In genomic region chr11:114140826-114141225, GRCh38 we compare ENCODE assay signal across 15 cellular contexts.
DNase-seq lines count a peak whose midpoint lies in the region; ATAC-seq and TF ChIP-seq lines count a peak whose summit lies in the region.
"Had no signal": no experiment of that assay in that cellular context is flagged by ENCODE, and none has a peak within 500 bp of the region (broad histone marks: within the 10 kb centered on the region; RNA-seq: fewer than 3 reads in every experiment).

No MANE protein-coding gene starts in this region.

- no peak overlapping the region for H3K4me3 ChIP-seq in A673 (ENCODE audit: low read depth, low read length, poor library complexity, severe bottlenecking)
- no peak overlapping the region for H3K4me3 ChIP-seq in gastroesophageal sphincter
- H3K4me3 ChIP-seq in stomach smooth muscle (ENCODE audit: low read length in 2 of 2) = no peak overlapping the region
- no peak overlapping the region for H3K4me3 ChIP-seq in lower lobe of right lung
- H3K4me3 ChIP-seq: HAP-1 had no signal

- CTCF ChIA-PET in A673 (lab: Charles Lee) (no interaction called here), RWPE1 (lab: Yijun Ruan, JAX) (no interaction called here)

- TF ChIP-seq EP300 in gastroesophageal sphincter (IDR thresholded peaks at IDR 0.05) = no peak

- 74 to 97% methylated on average over 9 of the region's 13 CpGs for WGBS in gastroesophageal sphincter (ENCODE audit: low coverage in 1 of 2), 2 donors

- no peak for ATAC-seq in gastroesophageal sphincter
- no peak for ATAC-seq in lower lobe of right lung
- no peak for ATAC-seq in HG03175 (IDR thresholded peaks at IDR 0.05; ENCODE audit: unreplicated experiment)
- ATAC-seq: PC-3 had no signal

- H3K27me3 ChIP-seq in A673 (replicated peaks; ENCODE audit: insufficient read depth, low read depth, low read length, poor library complexity) (no peaks in the 10 kb centered on the region), gastroesophageal sphincter (no peaks in the 10 kb centered on the region), stomach smooth muscle (ENCODE audit: control insufficient read depth in 1 of 2, insufficient read depth in 2 of 2, low read length in 2 of 2) (no peaks in the 10 kb centered on the region), lower lobe of right lung (ENCODE audit: low read depth) (no peaks in the 10 kb centered on the region)

- TF ChIP-seq CTCF in A673 (conservative IDR thresholded peaks at IDR 0.05; ENCODE audit: low read depth, low read length) (no peak), RWPE1 (conservative IDR thresholded peaks at IDR 0.05; ENCODE audit: low read depth) (no peak), gastroesophageal sphincter (IDR thresholded peaks at IDR 0.05) (no peak), lower lobe of right lung (IDR thresholded peaks at IDR 0.05) (no peak)

- no peak overlapping the region for H3K9ac ChIP-seq in stomach smooth muscle (ENCODE audit: low read length in 2 of 2)

- peaks cover 97% of the 10 kb centered on the region for H3K4me1 ChIP-seq in A673 (ENCODE audit: insufficient read depth, low read length, poor library complexity, severe bottlenecking)
- peaks cover 42 to 100% (median 82%) of the 10 kb centered on the region in 3 donors for H3K4me1 ChIP-seq in gastroesophageal sphincter
- H3K4me1 ChIP-seq in stomach smooth muscle (ENCODE audit: control insufficient read depth, insufficient read depth, low read length) = peaks cover 59% of the 10 kb centered on the region
- peaks cover 87% of the 10 kb centered on the region for H3K4me1 ChIP-seq in lower lobe of right lung
- H3K4me1 ChIP-seq: HAP-1 had no signal

- H3K36me3 ChIP-seq in A673 (ENCODE audit: insufficient read depth, low read length, poor library complexity, severe bottlenecking) (no peaks in the 10 kb centered on the region), gastroesophageal sphincter (peaks cover 0 to 70% of the 10 kb centered on the region in 2 donors), stomach smooth muscle (ENCODE audit: control insufficient read depth in 2 of 2, insufficient read depth in 2 of 2, low read length in 2 of 2) (peaks cover 0 to 5% of the 10 kb centered on the region in 2 donors), lower lobe of right lung (peaks cover 27% of the 10 kb centered on the region)
- H3K36me3 ChIP-seq: HAP-1 had no signal

- POLR2A ChIA-PET in A673 (lab: Charles Lee; ENCODE audit: low non-redundant PET) (no interaction called here), RWPE1 (lab: Yijun Ruan, JAX; ENCODE audit: low non-redundant PET) (no interaction called here)

- TF ChIP-seq POLR2A in gastroesophageal sphincter (IDR thresholded peaks at IDR 0.05) = no peak

- no TSS peak for BruUV-seq in A673 (replicated peaks; lab: Mats Ljungman, UMichigan)

- H3K27ac ChIP-seq in A673 (ENCODE audit: low read depth, low read length, poor library complexity, severe bottlenecking) = peak overlapping the region; percentile 91
- peak overlapping the region; percentile 26; the same call in 1 of the 2 replicates for H3K27ac ChIP-seq in RWPE1
- peak overlapping the region in 3 of 4 donors; percentile 67 to 99 (median 78) for H3K27ac ChIP-seq in gastroesophageal sphincter
- peak overlapping the region; percentile 2 for H3K27ac ChIP-seq in stomach smooth muscle (ENCODE audit: low read length)
- no peak overlapping the region for H3K27ac ChIP-seq in lower lobe of right lung

- H3K9me3 ChIP-seq in A673 (ENCODE audit: low read depth, low read length, poor library complexity, severe bottlenecking) (no peaks in the 10 kb centered on the region), gastroesophageal sphincter (no peaks in the 10 kb centered on the region), stomach smooth muscle (ENCODE audit: control insufficient read depth in 2 of 2, low read length in 2 of 2) (no peaks in the 10 kb centered on the region), lower lobe of right lung (no peaks in the 10 kb centered on the region)
- H3K9me3 ChIP-seq: HAP-1 had no signal

- DNase-seq in A673 (ENCODE audit: low spot score) (no peak), RWPE1 (ENCODE audit: low spot score) (no peak), hepatic stellate cell (ENCODE audit: low spot score) (no peak), NCI-H1092 (lab: John Stamatoyannopoulos, UW) (no peak), lower lobe of right lung (no peak)
- DNase-seq: C1 segment of cervical spinal cord, Karpas-422, NCI-H187 treated with DMSO at 0.1 percent for 48 hours, NCI-H446, PC-3, SHP77 had no signal

- intact Hi-C loops in A673 (cut with micrococcal nuclease; ENCODE audit: unreplicated experiment) = no loop called here
- intact Hi-C loops in lower lobe of right lung (cut with DNase I) = no loop called here
